In the genomic region with DNA sequence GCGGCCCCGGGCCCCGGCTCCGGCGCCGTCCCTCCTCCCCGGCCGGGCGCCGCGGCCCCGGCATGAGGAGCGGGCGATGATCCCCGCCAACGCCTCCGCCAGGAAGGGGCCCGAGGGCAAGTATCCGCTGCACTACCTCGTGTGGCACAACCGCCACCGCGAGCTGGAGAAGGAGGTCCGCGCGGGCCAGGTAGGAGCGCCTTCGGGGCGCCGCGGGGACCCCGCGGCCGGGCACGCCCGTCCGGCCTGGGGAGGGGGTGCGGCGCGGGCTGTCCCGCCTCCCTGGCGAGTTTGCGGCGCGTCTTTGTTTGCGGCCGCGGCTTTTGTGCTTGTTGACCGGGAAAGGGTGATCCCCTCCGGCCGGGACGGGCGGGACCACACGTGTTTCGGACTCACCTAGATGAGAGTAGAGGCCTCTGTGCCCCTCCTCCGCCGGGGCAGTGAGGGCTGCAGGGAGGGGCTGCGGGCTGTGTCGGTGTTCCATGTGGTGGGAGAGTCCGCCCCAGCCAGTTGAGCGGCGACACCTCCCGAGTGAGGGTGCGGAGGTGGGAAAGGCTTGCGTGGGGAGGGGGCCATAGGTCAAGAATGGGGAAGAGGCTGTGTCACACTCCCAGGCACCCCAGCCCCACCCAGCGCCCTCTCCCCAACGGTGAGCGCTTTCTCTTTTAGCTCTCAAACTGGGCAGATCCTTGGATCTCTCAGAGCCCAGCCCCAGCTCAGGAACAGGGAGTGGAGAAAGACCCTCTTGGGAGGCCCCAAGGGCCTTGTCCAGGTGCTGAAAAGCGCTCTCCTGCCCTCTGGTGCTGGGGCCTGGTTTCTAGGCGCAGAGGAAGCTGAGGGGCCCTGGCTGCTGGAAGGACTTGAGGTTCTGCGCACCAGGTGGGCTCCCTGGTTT, we compare ENCODE assay signal across 6 cellular contexts. TPM values are rescaled to one million over a fixed set of nuclear protein-coding genes. Genes with fewer than 3 reads are reported as not detected.
DNase-seq lines count a peak whose midpoint lies in the region; ATAC-seq and TF ChIP-seq lines count a peak whose summit lies in the region.

No MANE protein-coding gene starts in this region.

- H3K27me3 ChIP-seq in OCI-LY3 (ENCODE audit: low read depth, low read length) (no peaks in the 10 kb centered on the region), esophagus (ENCODE audit: control insufficient read depth in 1 of 2, insufficient read depth in 2 of 2, low read length in 2 of 2) (no peaks in the 10 kb centered on the region), spleen (replicated peaks in 1 of 7) (peaks cover 0 to 36% (median 5%) of the 10 kb centered on the region in 7 donors)

- TF ChIP-seq CTCF in GM12874 (IDR thresholded peaks at IDR 0.05; ENCODE audit: insufficient read depth, low read depth, low read length): 0 out of 2 replicates have a peak, but pooled peaks have one; percentile 25
- peak; percentile 61 for TF ChIP-seq CTCF in OCI-LY3 (IDR thresholded peaks at IDR 0.05; ENCODE audit: low read depth, low read length)
- peak in 3 of 11 experiments; percentile 15 to 28 (median 22) for TF ChIP-seq CTCF in spleen (IDR thresholded peaks at IDR 0.05 in 8 of 11, conservative IDR thresholded peaks at IDR 0.05 in 3 of 11)

- H3K36me3 ChIP-seq in OCI-LY3 (replicated peaks; ENCODE audit: low read depth, low read length): no peaks in the 10 kb centered on the region
- no peaks in the 10 kb centered on the region for H3K36me3 ChIP-seq in esophagus (ENCODE audit: control insufficient read depth in 2 of 2, insufficient read depth in 2 of 2, low read length in 1 of 2)
- no peaks in the 10 kb centered on the region for H3K36me3 ChIP-seq in spleen

- ATAC-seq in HG02798 (IDR thresholded peaks at IDR 0.05; ENCODE audit: poor library complexity, unreplicated experiment): no peak

- H3K4me3 ChIP-seq in OCI-LY3 (ENCODE audit: low read length) (peak overlapping the region; percentile 81), esophagus (ENCODE audit: low read depth in 1 of 2, low read length in 2 of 2) (peak overlapping the region; percentile 56 to 70), spleen (peak overlapping the region; percentile 38 to 95 (median 56))

- DNase-seq in spleen: peak; percentile 86
- no peak for DNase-seq in NCI-H2196 (lab: John Stamatoyannopoulos, UW; ENCODE audit: unreplicated experiment)

- H4K20me1 ChIP-seq in OCI-LY3 (ENCODE audit: insufficient read depth, low read length): no peaks in the 10 kb centered on the region; the same call in 1 of the 2 replicates

- no peaks in the 10 kb centered on the region for H3K9me3 ChIP-seq in OCI-LY3 (ENCODE audit: insufficient read depth, low read length)
- H3K9me3 ChIP-seq in esophagus (ENCODE audit: control insufficient read depth in 2 of 2, insufficient read depth in 1 of 2, low read depth in 1 of 2, low read length in 1 of 2): no peaks in the 10 kb centered on the region
- no peaks in the 10 kb centered on the region for H3K9me3 ChIP-seq in spleen

- intact Hi-C loops in spleen (cut with DNase I; ENCODE audit: low total_unique reads): no loop called here

- peaks cover 55% of the 10 kb centered on the region for H3K79me2 ChIP-seq in OCI-LY3 (ENCODE audit: low read length)

- H3K27ac ChIP-seq in OCI-LY3 (ENCODE audit: low read length) (no peak overlapping the region), esophagus (ENCODE audit: low read depth in 2 of 2, low read length in 1 of 2) (no peak overlapping the region), spleen (no peak overlapping the region)

- peak overlapping the region; percentile 67 for H3K9ac ChIP-seq in OCI-LY3 (ENCODE audit: low read length)

- H3K4me1 ChIP-seq in OCI-LY3 (ENCODE audit: low read length) (peaks cover 31% of the 10 kb centered on the region), esophagus (ENCODE audit: control insufficient read depth in 2 of 2, insufficient read depth in 2 of 2, low read length in 1 of 2) (peaks cover 14 to 23% of the 10 kb centered on the region in 2 donors), spleen (peaks cover 36 to 52% (median 46%) of the 10 kb centered on the region in 6 donors)

- peak overlapping the region; percentile 68 for H3K4me2 ChIP-seq in OCI-LY3 (ENCODE audit: low read length)

- no peak for TF ChIP-seq POLR2A in spleen (IDR thresholded peaks at IDR 0.05)

- WGBS in esophagus, 2 donors: 4 to 7% methylated on average over 47 to 71 of the region's 71 CpGs
- 4 to 6% (median 6%) methylated on average over 19 to 71 of the region's 71 CpGs for WGBS in spleen, 5 donors

- no peak overlapping the region for H2AFZ ChIP-seq in OCI-LY3 (ENCODE audit: low read depth, low read length)

RNA-seq across cellular contexts. Expression of gene ANKRD13B, which starts 0.9 kb away (rescaled TPM):
- polyA plus RNA-seq in esophagus (1 to 10 TPM; 3.5 to 6.5 TPM), spleen (1 to 10 TPM in 2 of 3 donors, under 1 TPM in 1; 0.85 to 2.5 (median 1.2) TPM)
- 1 to 10 TPM; 2.1 to 5.5 (median 2.7) TPM for total RNA-seq in spleen

RNA-seq across cellular contexts. Expression of gene GIT1, which starts 4.3 kb away (rescaled TPM):
- 10 to 100 TPM; 22.6 to 30.2 TPM for polyA plus RNA-seq in esophagus
- total RNA-seq in spleen: 10 to 100 TPM; 42.6 to 64.7 (median 50.2) TPM
- 10 to 100 TPM; 20.4 to 38.1 (median 27.1) TPM for polyA plus RNA-seq in spleen

RNA-seq across cellular contexts. Expression of gene TP53I13, which starts 25.3 kb away (rescaled TPM):
- polyA plus RNA-seq in esophagus (10 to 100 TPM; 30.1 to 43.7 TPM), spleen (100 to 1,000 TPM; 129 to 209 (median 190) TPM)
- 10 to 100 TPM; 39.5 to 74.9 (median 68.7) TPM for total RNA-seq in spleen

RNA-seq across cellular contexts. Expression of gene ABHD15, which starts 27.0 kb away (rescaled TPM):
- polyA plus RNA-seq in esophagus: 1 to 10 TPM; 2.6 to 3.0 TPM
- 10 to 100 TPM in 6 of 7 donors, 1 to 10 TPM in 1; 9.6 to 23.8 (median 15.8) TPM for total RNA-seq in spleen
- 1 to 10 TPM; 5.7 to 7.9 (median 7.5) TPM for polyA plus RNA-seq in spleen

RNA-seq across cellular contexts. Expression of gene CORO6, which starts 28.9 kb away (rescaled TPM):
- polyA plus RNA-seq in esophagus (10 to 100 TPM; 12.6 to 22.5 TPM), spleen (1 to 10 TPM; 4.0 to 5.1 (median 4.6) TPM)
- total RNA-seq in spleen: 1 to 10 TPM in 6 of 7 donors, under 1 TPM in 1; 0.81 to 4.8 (median 2.7) TPM
